In the genomic region with DNA sequence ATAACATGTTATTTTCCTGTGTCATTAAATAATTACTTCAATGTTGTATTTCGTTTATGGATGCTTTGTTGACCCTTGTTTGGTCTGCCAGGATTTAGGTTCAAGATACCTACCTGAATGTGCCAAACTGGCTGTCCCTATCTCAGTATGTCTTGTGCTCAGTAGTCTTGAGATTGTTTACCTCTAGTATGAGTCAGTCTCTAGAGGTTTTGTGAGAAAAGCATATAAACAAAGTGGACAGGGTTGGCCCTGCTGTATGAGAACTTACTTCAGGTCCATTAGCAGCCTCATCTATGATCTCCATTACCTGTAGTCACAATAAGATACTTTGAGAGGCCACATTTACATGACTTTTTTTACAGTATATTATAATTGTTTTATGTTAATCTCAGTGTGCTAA, we compare ENCODE assay signal across 29 cellular contexts.
"Had no signal": no experiment of that assay in that cellular context is flagged by ENCODE, and none has a peak within 500 bp of the region (broad histone marks: within the 10 kb centered on the region; RNA-seq: fewer than 3 reads in every experiment).

No MANE protein-coding gene starts in this region.

- H3K27ac ChIP-seq: colonic mucosa, epithelial cell of prostate, heart right ventricle, neural progenitor cell, parathyroid adenoma, right lobe of liver, stomach, thyroid gland, vagina had no signal

- ATAC-seq: esophagus mucosa; heart right ventricle; left lobe of liver; naive thymus-derived CD4-positive, alpha-beta T cell; right lobe of liver; stimulated activated effector memory CD8-positive, alpha-beta T cell treated with anti-CD3 and anti-CD28 coated beads, Interleukin-12 subunit alpha, Interleukin-12 subunit beta, amount 100 ng/mL, for 72 hours had no signal

- H3K9me3 Mint-ChIP-seq: dendritic cell treated with granulocyte-macrophage colony-stimulating factor and Interleukin-4, amounts not matched to agents 40 ng/mL and 50 ng/mL, for 4 days; endodermal cell; nephron; neural progenitor cell; stimulated activated effector memory CD8-positive, alpha-beta T cell treated with anti-CD3 and anti-CD28 coated beads, Interleukin-12 subunit alpha, Interleukin-12 subunit beta, amount 100 ng/mL, for 72 hours had no signal

- H3K4me2 ChIP-seq: neural progenitor cell had no signal

- H3K27me3 ChIP-seq: colonic mucosa, right lobe of liver, thyroid gland, vagina had no signal

- H3K4me3 ChIP-seq: colonic mucosa, heart right ventricle, neural progenitor cell, right lobe of liver, stomach, thyroid gland, vagina had no signal

- H3K9ac ChIP-seq: neural progenitor cell, parathyroid adenoma had no signal

- H3K4me3 Mint-ChIP-seq: dendritic cell treated with granulocyte-macrophage colony-stimulating factor and Interleukin-4, amounts not matched to agents 40 ng/mL and 50 ng/mL, for 4 days; endodermal cell; naive thymus-derived CD4-positive, alpha-beta T cell; nephron; neural progenitor cell; stimulated activated effector memory CD8-positive, alpha-beta T cell treated with anti-CD3 and anti-CD28 coated beads, Interleukin-12 subunit alpha, Interleukin-12 subunit beta, amount 100 ng/mL, for 72 hours had no signal

- DNase-seq: colonic mucosa; effector CD8-positive, alpha-beta T cell; endodermal cell; foreskin melanocyte; glutamatergic neuron; heart right ventricle; hippocampal formation; kidney; mesendoderm; midbrain; naive thymus-derived CD4-positive, alpha-beta T cell; right lobe of liver; small intestine; stimulated activated CD4-positive, alpha-beta T cell treated with anti-CD3 and anti-CD28 coated beads, Interleukin-15, amount 100 ng/mL, for 24 hours; stimulated activated CD4-positive, alpha-beta T cell treated with anti-CD3 and anti-CD28 coated beads, Interleukin-4, amount 100 ng/mL, for 24 hours; stimulated activated naive CD4-positive, alpha-beta T cell treated with Interleukin-2 at 50 U/mL for 16 hours; stomach; thyroid gland; trophoblast cell had no signal

- H3K4me1 Mint-ChIP-seq: nephron, neural progenitor cell had no signal

- H3K9me3 ChIP-seq: colonic mucosa, right lobe of liver, stomach, thyroid gland, vagina had no signal

- H3K4me1 ChIP-seq: colonic mucosa, neural progenitor cell had no signal

- H3K27ac Mint-ChIP-seq: dendritic cell treated with granulocyte-macrophage colony-stimulating factor and Interleukin-4, amounts not matched to agents 40 ng/mL and 50 ng/mL, for 4 days; endodermal cell; nephron; neural progenitor cell; progenitor cell of endocrine pancreas; stimulated activated effector memory CD8-positive, alpha-beta T cell treated with anti-CD3 and anti-CD28 coated beads, Interleukin-12 subunit alpha, Interleukin-12 subunit beta, amount 100 ng/mL, for 72 hours had no signal

- H2AFZ ChIP-seq: neural progenitor cell, parathyroid adenoma had no signal
